10 cellular contexts compared by ENCODE assay signal in the genomic region with DNA sequence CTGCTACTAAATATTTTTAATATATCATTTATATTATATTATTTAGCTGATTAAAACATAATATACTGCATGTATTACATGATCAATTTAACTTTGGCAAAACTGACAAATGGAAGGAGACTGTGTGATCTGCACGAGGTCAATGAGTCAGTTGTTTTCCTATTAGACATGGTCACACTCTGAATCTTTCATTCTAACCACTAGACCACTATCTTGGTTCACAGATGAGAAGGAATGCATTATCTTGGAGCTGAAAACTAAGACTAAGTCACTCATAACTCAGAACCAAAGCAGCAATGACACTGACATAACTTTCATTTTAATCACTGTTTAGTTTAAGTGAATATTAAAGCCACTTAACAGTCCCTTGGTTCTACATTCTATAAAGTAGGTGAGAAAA.
A peak's percentile ranks its signal among the peaks of the same experiment; 100 is the strongest.
DNase-seq lines count a peak whose midpoint lies in the region; ATAC-seq and TF ChIP-seq lines count a peak whose summit lies in the region.
"Had no signal": no experiment of that assay in that cellular context is flagged by ENCODE, and none has a peak within 500 bp of the region (broad histone marks: within the 10 kb centered on the region; RNA-seq: fewer than 3 reads in every experiment).

No MANE protein-coding gene starts in this region.

- no peak overlapping the region for H3K4me3 ChIP-seq in epithelial cell of esophagus (ENCODE audit: low read length)

- DNase-seq in AG20443 (ENCODE audit: low spot score), result peak; percentile 59
- DNase-seq in HS-5 (ENCODE audit: low read depth), result peak; percentile 55
- DNase-seq in epithelial cell of esophagus (ENCODE audit: low read depth), result peak; percentile 4
- DNase-seq in stimulated activated naive CD4-positive, alpha-beta T cell (lab: John Stamatoyannopoulos, UW), result no peak
- DNase-seq in NCI-H2171 treated with DMSO at 0.1 percent for 48 hours (lab: John Stamatoyannopoulos, UW), result no peak
- DNase-seq in NCI-H774 (lab: John Stamatoyannopoulos, UW), result no peak
- DNase-seq in retina, result no peak
- DNase-seq: activated CD4-positive, alpha-beta T cell treated with anti-CD3 and anti-CD28 coated beads, Interleukin-2, amount 50 U/mL, for 1 hour; Kasumi-1 had no signal

- no peak for TF ChIP-seq CTCF in epithelial cell of esophagus (IDR thresholded peaks at IDR 0.05; ENCODE audit: insufficient read depth, low read depth, low read length, missing control alignments)

- peak; percentile 80 for ATAC-seq in GM18909 (IDR thresholded peaks at IDR 0.05; ENCODE audit: poor library complexity, unreplicated experiment)

Comparison
In these comparisons a context has a peak if more than half of its experiments do, and no peak if none do; other contexts are left out.
1. DNase-seq: peak in AG20443 (single experiment), HS-5 (single experiment) and epithelial cell of esophagus (single experiment); none in stimulated activated naive CD4-positive, alpha-beta T cell (0 of 6), NCI-H2171 treated with DMSO at 0.1 percent for 48 hours (single experiment), NCI-H774 (single experiment) and retina (single experiment).